1 cellular context compared by ENCODE assay signal in the genomic region with DNA sequence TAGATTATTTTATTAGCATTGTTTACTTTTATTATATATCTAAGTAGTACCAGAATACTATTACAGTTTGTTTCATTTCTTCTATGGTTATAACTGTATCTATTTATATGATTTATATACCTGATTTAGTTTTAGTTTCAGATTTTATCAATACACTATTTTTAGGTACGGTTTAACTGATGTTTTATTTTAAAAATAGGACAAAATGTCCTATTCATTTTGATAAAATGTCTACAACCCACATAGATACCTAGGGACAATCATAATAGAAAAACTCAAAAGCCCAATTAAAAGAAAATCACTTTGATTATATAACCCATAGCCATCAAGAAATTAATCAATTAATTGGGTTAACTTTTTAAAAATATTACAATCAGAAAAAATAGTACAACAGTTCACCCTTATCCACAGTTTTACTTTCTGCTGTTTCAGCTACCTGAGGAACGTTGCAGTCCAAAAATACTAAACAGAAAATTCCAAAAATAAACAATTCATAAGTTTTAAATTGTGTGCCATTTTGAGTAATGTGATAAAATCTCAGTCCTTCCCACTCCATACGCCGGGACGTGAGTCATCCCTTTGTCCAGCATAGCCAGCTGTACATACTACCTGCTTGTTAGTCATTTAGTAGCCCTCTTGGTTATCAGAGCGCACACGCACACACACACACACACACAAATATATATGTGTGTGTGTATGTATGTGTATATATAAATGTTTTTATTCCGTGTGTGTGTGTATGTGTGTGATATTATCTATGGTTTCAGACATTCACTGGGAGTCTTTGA.
TF ChIP-seq lines count a peak whose summit lies in the region.

No MANE protein-coding gene starts in this region.

TF ChIP-seq in SK-N-SH treated with all-trans-retinoic acid at 6 μM for 48 hours, 23 proteins besides CTCF, POLR2A, EP300 and RAD21:
- TF ChIP-seq, protein P1, sequence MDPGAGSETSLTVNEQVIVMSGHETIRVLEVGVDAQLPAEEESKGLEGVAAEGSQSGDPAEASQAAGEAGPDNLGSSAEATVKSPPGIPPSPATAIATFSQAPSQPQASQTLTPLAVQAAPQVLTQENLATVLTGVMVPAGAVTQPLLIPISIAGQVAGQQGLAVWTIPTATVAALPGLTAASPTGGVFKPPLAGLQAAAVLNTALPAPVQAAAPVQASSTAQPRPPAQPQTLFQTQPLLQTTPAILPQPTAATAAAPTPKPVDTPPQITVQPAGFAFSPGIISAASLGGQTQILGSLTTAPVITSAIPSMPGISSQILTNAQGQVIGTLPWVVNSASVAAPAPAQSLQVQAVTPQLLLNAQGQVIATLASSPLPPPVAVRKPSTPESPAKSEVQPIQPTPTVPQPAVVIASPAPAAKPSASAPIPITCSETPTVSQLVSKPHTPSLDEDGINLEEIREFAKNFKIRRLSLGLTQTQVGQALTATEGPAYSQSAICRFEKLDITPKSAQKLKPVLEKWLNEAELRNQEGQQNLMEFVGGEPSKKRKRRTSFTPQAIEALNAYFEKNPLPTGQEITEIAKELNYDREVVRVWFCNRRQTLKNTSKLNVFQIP (CRISPR knock-in tag; IDR thresholded peaks at IDR 0.05; ENCODE audit: borderline replicate concordance, low read depth): no peak
- TF ChIP-seq SNAI2 (CRISPR knock-in tag; IDR thresholded peaks at IDR 0.05) (no peak), TCF4 (CRISPR knock-in tag; IDR thresholded peaks at IDR 0.05; ENCODE audit: borderline replicate concordance) (no peak), ISL1 (CRISPR knock-in tag; IDR thresholded peaks at IDR 0.05) (no peak), RARB (CRISPR knock-in tag; IDR thresholded peaks at IDR 0.05) (no peak), BACH2 (CRISPR knock-in tag; IDR thresholded peaks at IDR 0.05; ENCODE audit: borderline replicate concordance) (no peak), ZFP30 (CRISPR knock-in tag; IDR thresholded peaks at IDR 0.05) (no peak), ZNF70 (CRISPR knock-in tag; IDR thresholded peaks at IDR 0.05) (no peak), ZNF8 (CRISPR knock-in tag; IDR thresholded peaks at IDR 0.05) (no peak), OSR1 (CRISPR knock-in tag; IDR thresholded peaks at IDR 0.05) (no peak), CSRNP3 (CRISPR knock-in tag; IDR thresholded peaks at IDR 0.05) (no peak), ZNF565 (CRISPR knock-in tag; conservative IDR thresholded peaks at IDR 0.05; ENCODE audit: low read depth) (no peak), TOX (CRISPR knock-in tag; IDR thresholded peaks at IDR 0.05; ENCODE audit: borderline replicate concordance) (no peak), ZFP3 (CRISPR knock-in tag; IDR thresholded peaks at IDR 0.05) (no peak), ZC3H10 (CRISPR knock-in tag; IDR thresholded peaks at IDR 0.05) (no peak), PPARA (CRISPR knock-in tag; IDR thresholded peaks at IDR 0.05; ENCODE audit: borderline replicate concordance) (no peak), ARNTL (CRISPR knock-in tag; IDR thresholded peaks at IDR 0.05; ENCODE audit: borderline replicate concordance, low read depth) (no peak), GLIS3 (CRISPR knock-in tag; IDR thresholded peaks at IDR 0.05) (no peak)
- TF ChIP-seq, protein P2, sequence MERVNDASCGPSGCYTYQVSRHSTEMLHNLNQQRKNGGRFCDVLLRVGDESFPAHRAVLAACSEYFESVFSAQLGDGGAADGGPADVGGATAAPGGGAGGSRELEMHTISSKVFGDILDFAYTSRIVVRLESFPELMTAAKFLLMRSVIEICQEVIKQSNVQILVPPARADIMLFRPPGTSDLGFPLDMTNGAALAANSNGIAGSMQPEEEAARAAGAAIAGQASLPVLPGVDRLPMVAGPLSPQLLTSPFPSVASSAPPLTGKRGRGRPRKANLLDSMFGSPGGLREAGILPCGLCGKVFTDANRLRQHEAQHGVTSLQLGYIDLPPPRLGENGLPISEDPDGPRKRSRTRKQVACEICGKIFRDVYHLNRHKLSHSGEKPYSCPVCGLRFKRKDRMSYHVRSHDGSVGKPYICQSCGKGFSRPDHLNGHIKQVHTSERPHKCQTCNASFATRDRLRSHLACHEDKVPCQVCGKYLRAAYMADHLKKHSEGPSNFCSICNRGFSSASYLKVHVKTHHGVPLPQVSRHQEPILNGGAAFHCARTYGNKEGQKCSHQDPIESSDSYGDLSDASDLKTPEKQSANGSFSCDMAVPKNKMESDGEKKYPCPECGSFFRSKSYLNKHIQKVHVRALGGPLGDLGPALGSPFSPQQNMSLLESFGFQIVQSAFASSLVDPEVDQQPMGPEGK (CRISPR knock-in tag; IDR thresholded peaks at IDR 0.05; ENCODE audit: borderline replicate concordance): no peak
- TF ChIP-seq, protein P3, sequence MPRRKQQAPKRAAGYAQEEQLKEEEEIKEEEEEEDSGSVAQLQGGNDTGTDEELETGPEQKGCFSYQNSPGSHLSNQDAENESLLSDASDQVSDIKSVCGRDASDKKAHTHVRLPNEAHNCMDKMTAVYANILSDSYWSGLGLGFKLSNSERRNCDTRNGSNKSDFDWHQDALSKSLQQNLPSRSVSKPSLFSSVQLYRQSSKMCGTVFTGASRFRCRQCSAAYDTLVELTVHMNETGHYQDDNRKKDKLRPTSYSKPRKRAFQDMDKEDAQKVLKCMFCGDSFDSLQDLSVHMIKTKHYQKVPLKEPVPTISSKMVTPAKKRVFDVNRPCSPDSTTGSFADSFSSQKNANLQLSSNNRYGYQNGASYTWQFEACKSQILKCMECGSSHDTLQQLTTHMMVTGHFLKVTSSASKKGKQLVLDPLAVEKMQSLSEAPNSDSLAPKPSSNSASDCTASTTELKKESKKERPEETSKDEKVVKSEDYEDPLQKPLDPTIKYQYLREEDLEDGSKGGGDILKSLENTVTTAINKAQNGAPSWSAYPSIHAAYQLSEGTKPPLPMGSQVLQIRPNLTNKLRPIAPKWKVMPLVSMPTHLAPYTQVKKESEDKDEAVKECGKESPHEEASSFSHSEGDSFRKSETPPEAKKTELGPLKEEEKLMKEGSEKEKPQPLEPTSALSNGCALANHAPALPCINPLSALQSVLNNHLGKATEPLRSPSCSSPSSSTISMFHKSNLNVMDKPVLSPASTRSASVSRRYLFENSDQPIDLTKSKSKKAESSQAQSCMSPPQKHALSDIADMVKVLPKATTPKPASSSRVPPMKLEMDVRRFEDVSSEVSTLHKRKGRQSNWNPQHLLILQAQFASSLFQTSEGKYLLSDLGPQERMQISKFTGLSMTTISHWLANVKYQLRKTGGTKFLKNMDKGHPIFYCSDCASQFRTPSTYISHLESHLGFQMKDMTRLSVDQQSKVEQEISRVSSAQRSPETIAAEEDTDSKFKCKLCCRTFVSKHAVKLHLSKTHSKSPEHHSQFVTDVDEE (CRISPR knock-in tag; IDR thresholded peaks at IDR 0.05): no peak
TF ChIP-seq in SK-N-SH treated with all-trans-retinoic acid at 6 μM for 48 hours: peak in this region for 0.
